26 cellular contexts compared by ENCODE assay signal in the genomic region with DNA sequence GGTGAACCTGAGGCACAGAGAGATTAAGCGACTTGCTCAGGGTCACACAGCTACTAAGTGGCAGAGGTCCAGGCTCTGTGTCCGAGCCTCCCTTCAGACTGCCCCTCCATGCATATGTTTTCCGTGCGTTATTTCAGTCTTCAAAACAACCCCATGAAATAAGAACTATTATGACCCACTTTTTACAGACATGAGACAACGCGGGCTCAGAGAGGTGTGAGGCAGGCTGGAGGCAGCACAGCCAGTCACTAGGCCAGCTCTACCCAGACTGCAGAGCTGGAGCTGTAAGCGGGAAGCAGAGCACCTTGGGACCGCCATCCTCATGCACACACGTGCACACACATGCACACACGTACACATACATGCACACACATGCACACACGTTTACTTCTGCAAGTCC.
"Had no signal": no experiment of that assay in that cellular context is flagged by ENCODE, and none has a peak within 500 bp of the region (broad histone marks: within the 10 kb centered on the region; RNA-seq: fewer than 3 reads in every experiment).

No MANE protein-coding gene starts in this region.

- H3K27ac ChIP-seq: brain microvascular endothelial cell, WERI-Rb-1 had no signal

- H3K9me3 Mint-ChIP-seq: activated CD4-positive, alpha-beta memory T cell treated with anti-CD3 and anti-CD28 coated beads, Interleukin-2, amount 10 ng/mL, durations not matched to agents 7 days and 5 days; activated naive CD4-positive, alpha-beta T cell treated with anti-CD3 and anti-CD28 coated beads, Interleukin-2, amount 10 ng/mL, durations not matched to agents 7 days and 5 days; activated naive CD8-positive, alpha-beta T cell treated with anti-CD3 and anti-CD28 coated beads, Interleukin-2, amount 50 U/mL, for 24 hours; central memory CD8-positive, alpha-beta T cell had no signal

- H3K4me3 Mint-ChIP-seq: activated CD4-positive, alpha-beta memory T cell treated with anti-CD3 and anti-CD28 coated beads, Interleukin-2, amount 10 ng/mL, durations not matched to agents 7 days and 5 days; activated CD8-positive, alpha-beta memory T cell treated with anti-CD3 and anti-CD28 coated beads, Interleukin-2, amount 10 ng/mL, durations not matched to agents 7 days and 5 days; activated naive CD4-positive, alpha-beta T cell treated with anti-CD3 and anti-CD28 coated beads, Interleukin-2, amount 10 ng/mL, durations not matched to agents 7 days and 5 days; activated naive CD8-positive, alpha-beta T cell; activated naive CD8-positive, alpha-beta T cell treated with anti-CD3 and anti-CD28 coated beads, Interleukin-2, amount 50 U/mL, for 24 hours; central memory CD8-positive, alpha-beta T cell had no signal

- ATAC-seq: activated CD8-positive, alpha-beta memory T cell treated with anti-CD3 and anti-CD28 coated beads, Interleukin-2, amount 10 ng/mL, durations not matched to agents 7 days and 5 days; activated naive CD8-positive, alpha-beta T cell treated with anti-CD3 and anti-CD28 coated beads, Interleukin-2, amount 50 U/mL, for 24 hours had no signal

- H3K36me3 ChIP-seq: brain microvascular endothelial cell had no signal

- H3K27ac Mint-ChIP-seq: activated CD4-positive, alpha-beta memory T cell treated with anti-CD3 and anti-CD28 coated beads, Interleukin-2, amount 10 ng/mL, durations not matched to agents 7 days and 5 days; activated CD8-positive, alpha-beta memory T cell treated with anti-CD3 and anti-CD28 coated beads, Interleukin-2, amount 10 ng/mL, durations not matched to agents 7 days and 5 days; activated naive CD4-positive, alpha-beta T cell treated with anti-CD3 and anti-CD28 coated beads, Interleukin-2, amount 10 ng/mL, durations not matched to agents 7 days and 5 days; activated naive CD8-positive, alpha-beta T cell; activated naive CD8-positive, alpha-beta T cell treated with anti-CD3 and anti-CD28 coated beads, Interleukin-2, amount 50 U/mL, for 24 hours had no signal

- DNase-seq: activated CD4-positive, alpha-beta memory T cell treated with anti-CD3 and anti-CD28 coated beads, Interleukin-2, amount 10 ng/mL, durations not matched to agents 7 days and 5 days; activated CD4-positive, alpha-beta T cell treated with anti-CD3 and anti-CD28 coated beads for 1 hour; activated CD4-positive, alpha-beta T cell treated with anti-CD3 and anti-CD28 coated beads for 48 hours; activated CD4-positive, CD25-positive, alpha-beta regulatory T cell; activated CD8-positive, alpha-beta memory T cell treated with anti-CD3 and anti-CD28 coated beads for 24 hours; activated CD8-positive, alpha-beta memory T cell treated with anti-CD3 and anti-CD28 coated beads, Interleukin-2, amount 10 ng/mL, durations not matched to agents 7 days and 5 days; activated CD8-positive, alpha-beta memory T cell treated with anti-CD3 and anti-CD28 coated beads, Interleukin-2, amount 50 U/mL, for 48 hours; activated effector memory CD4-positive, alpha-beta T cell treated with Interleukin-2 at 50 U/mL for 16 hours; activated naive CD4-positive, alpha-beta T cell treated with anti-CD3 and anti-CD28 coated beads, Interleukin-2, amount 10 ng/mL, durations not matched to agents 7 days and 5 days; activated naive CD8-positive, alpha-beta T cell treated with anti-CD3 and anti-CD28 coated beads, Interleukin-2, amount 50 U/mL, for 24 hours; activated T-cell treated with anti-CD3 and anti-CD28 coated beads, Interleukin-2, amount 50 U/mL, for 48 hours; aorta; brain microvascular endothelial cell; NCI-H187; NCI-H2029 treated with DMSO at 0.1 percent for 48 hours; NCI-H2107; NCI-H510A; NCI-H526 treated with DMSO at 0.1 percent for 48 hours; OCI-M1; Right ventricle myocardium superior; SW 1271; T-helper 1 cell; T1000; WERI-Rb-1 had no signal

- H3K27me3 Mint-ChIP-seq: activated naive CD8-positive, alpha-beta T cell had no signal

- H3K36me3 Mint-ChIP-seq: activated CD8-positive, alpha-beta memory T cell treated with anti-CD3 and anti-CD28 coated beads, Interleukin-2, amount 10 ng/mL, durations not matched to agents 7 days and 5 days; activated naive CD4-positive, alpha-beta T cell treated with anti-CD3 and anti-CD28 coated beads, Interleukin-2, amount 10 ng/mL, durations not matched to agents 7 days and 5 days had no signal

- H3K27me3 ChIP-seq: brain microvascular endothelial cell had no signal
